In the genomic region with DNA sequence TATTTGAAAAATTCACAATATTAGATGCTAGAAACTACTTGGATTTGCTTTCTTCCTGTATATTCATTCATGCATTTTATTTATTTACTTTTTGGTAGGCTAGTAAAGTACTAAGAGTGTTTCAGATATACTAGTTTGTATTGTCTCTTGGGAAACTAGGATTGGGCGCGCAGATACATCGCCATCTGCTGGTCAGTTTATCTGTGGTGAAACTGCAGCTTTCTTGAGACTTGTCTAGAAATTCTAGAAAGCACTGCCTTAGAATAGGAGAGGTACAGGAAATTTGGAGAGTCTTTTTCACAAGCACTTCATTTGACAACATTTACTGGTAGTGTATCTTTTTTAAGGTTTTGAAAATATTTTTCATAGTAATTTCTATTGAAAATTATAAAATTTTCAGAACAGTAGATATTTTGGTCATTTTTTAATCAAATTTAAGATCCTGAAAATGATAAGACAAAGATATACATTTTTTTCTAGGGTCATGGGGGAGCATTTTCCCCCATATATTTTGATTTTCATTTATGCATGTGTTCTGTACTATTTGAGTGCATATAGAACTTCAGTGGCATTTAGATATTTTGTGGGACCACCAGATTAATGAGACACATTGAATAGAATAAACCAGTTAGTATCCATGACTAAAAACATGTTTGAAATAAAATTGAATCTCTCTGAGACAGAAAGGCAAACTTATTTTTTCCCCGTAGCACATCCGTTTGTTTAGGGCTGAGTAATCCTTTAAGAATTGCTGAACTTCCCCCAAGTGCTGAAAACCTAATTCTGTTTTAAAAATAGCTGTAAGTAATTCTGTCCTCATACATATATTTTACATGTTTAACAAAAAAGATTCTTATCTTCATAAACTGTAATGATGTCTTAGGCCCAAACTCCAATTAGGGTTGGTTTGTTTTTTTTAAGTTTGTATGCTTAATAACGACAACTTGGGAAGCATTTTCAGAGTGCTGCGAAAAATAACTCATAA, we compare ENCODE assay signal across 8 cellular contexts. TPM values are rescaled to one million over a fixed set of nuclear protein-coding genes. Genes with fewer than 3 reads are reported as not detected.
DNase-seq lines count a peak whose midpoint lies in the region; FAIRE-seq and TF ChIP-seq lines count a peak whose summit lies in the region.

No MANE protein-coding gene starts in this region.

- peak; percentile 36 for FAIRE-seq in GM12892 (lab: Jason Lieb, UNC)

- TF ChIP-seq POLR2A in GM12892 (IDR thresholded peaks at IDR 0.05; ENCODE audit: low read depth, low read length) (no peak), transverse colon (IDR thresholded peaks at IDR 0.05) (no peak)

- in situ Hi-C loops in transverse colon (cut with MboI; ENCODE audit: low pct_ligation_motif_present in 1 of 4, low pct_unique_long_range_greater_than_20kb in 1 of 4, low sequenced_read_pairs in 3 of 4), result loop anchor here in 2 of 4 donors (10.0 kb wide), 1 partner anchor 401 kb away; no protein-coding TSS in a partner anchor

- DNase-seq in GM12892 (ENCODE audit: insufficient read length) (no peak), Karpas-422 (peak; percentile 96), OCI-M1 (lab: John Stamatoyannopoulos, UW) (peak; percentile 77), activated T-helper 1 cell treated with Interleukin-2 at 50 U/mL for 16 hours (ENCODE audit: low read depth) (peak; percentile 3), foreskin fibroblast (peak; percentile 65 to 87), occipital lobe (lab: John Stamatoyannopoulos, UW) (peak; percentile 10), transverse colon (peak; percentile 54)

- H3K27me3 ChIP-seq in Karpas-422 (ENCODE audit: low read length) (no peaks in the 10 kb centered on the region), transverse colon (no peaks in the 10 kb centered on the region)

- H3K27ac ChIP-seq in 22Rv1, result no peak overlapping the region
- peak overlapping the region; percentile 99 for H3K27ac ChIP-seq in Karpas-422 (ENCODE audit: low read length)
- no peak overlapping the region for H3K27ac ChIP-seq in transverse colon

- H3K9ac ChIP-seq in Karpas-422 (ENCODE audit: low read length), result peak overlapping the region; percentile 59

- peak overlapping the region; percentile 61 for H3K4me2 ChIP-seq in Karpas-422 (ENCODE audit: low read depth, low read length, poor library complexity, severe bottlenecking)

- H3K79me2 ChIP-seq in Karpas-422 (ENCODE audit: low read length), result peaks cover 55% of the 10 kb centered on the region

- intact Hi-C loops in transverse colon (cut with DNase I; ENCODE audit: low total_unique reads), result loop anchor here (10.0 kb wide), 1 partner anchor 401 kb away; no protein-coding TSS in a partner anchor

- TF ChIP-seq CTCF in 22Rv1 (IDR thresholded peaks at IDR 0.05) (peak; percentile 97), foreskin fibroblast (IDR thresholded peaks at IDR 0.05; ENCODE audit: low read depth, low read length) (peak; percentile 90), transverse colon (IDR thresholded peaks at IDR 0.05) (peak; percentile 73 to 86 (median 82))

- H3K4me1 ChIP-seq in Karpas-422 (ENCODE audit: low read length) (peaks cover 91% of the 10 kb centered on the region), transverse colon (no peaks in the 10 kb centered on the region)

- WGBS in transverse colon (ENCODE audit: low coverage in 1 of 2), 2 donors, result 44 to 53% methylated on average over 7 of the region's 7 CpGs

- no peaks in the 10 kb centered on the region; the same call in 1 of the 2 replicates for H3K36me3 ChIP-seq in Karpas-422 (ENCODE audit: insufficient read depth, low read length)
- no peaks in the 10 kb centered on the region for H3K36me3 ChIP-seq in transverse colon

- H3K9me3 ChIP-seq in Karpas-422 (ENCODE audit: low read length) (no peaks in the 10 kb centered on the region), transverse colon (no peaks in the 10 kb centered on the region)

- H2AFZ ChIP-seq in Karpas-422 (ENCODE audit: low read length), result no peak overlapping the region

- H4K20me1 ChIP-seq in Karpas-422 (ENCODE audit: insufficient read depth, low read depth, low read length), result no peaks in the 10 kb centered on the region

- no peaks in the 10 kb centered on the region for H3K9me2 ChIP-seq in Karpas-422 (replicated peaks; ENCODE audit: insufficient read depth, low read length)

- TF ChIP-seq EP300 in transverse colon (IDR thresholded peaks at IDR 0.05; ENCODE audit: low read depth), result no peak

- H3K4me3 ChIP-seq in Karpas-422 (ENCODE audit: low read length), result peak overlapping the region; percentile 11
- peak overlapping the region in 1 of 2 donors; percentile 11 for H3K4me3 ChIP-seq in foreskin fibroblast (ENCODE audit: low read depth in 1 of 2, low read length in 2 of 2)
- no peak overlapping the region for H3K4me3 ChIP-seq in transverse colon

RNA-seq across cellular contexts. Expression of a gene that starts 44.5 kb away (rescaled TPM):
- polyA plus RNA-seq in GM12892 (2012; ENCODE audit: missing spikeins), result 6.8 TPM
- 96.8 and 141 TPM in 2 replicates for total RNA-seq in Karpas-422 (2014; rRNA removed; shearing (Covaris generic); ENCODE audit: low replicate concordance)
- total RNA-seq in occipital lobe, result 63.5 TPM
- total RNA-seq in transverse colon, result 10 to 100 TPM in 1 of 4 donors, 1 to 10 TPM in 2, not detected in 1; 7.9 to 20.6 (median 10.0) TPM

RNA-seq across cellular contexts. Expression of a gene that starts 44.7 kb away (rescaled TPM):
- polyA plus RNA-seq in GM12892 (2012; ENCODE audit: missing spikeins), result 14.1 TPM
- 30.5 and 31.3 TPM in 2 replicates for total RNA-seq in Karpas-422 (2014; rRNA removed; shearing (Covaris generic); ENCODE audit: low replicate concordance)
- total RNA-seq in occipital lobe, result 22.6 TPM
- 10 to 100 TPM in 2 of 4 donors, 1 to 10 TPM in 1, under 1 TPM in 1; 0.75 to 13.5 (median 6.5) TPM for total RNA-seq in transverse colon
